In genomic region chr20:9686866-9687265, GRCh38 we compare ENCODE assay signal across 31 cellular contexts.
"Had no signal": no experiment of that assay in that cellular context is flagged by ENCODE, and none has a peak within 500 bp of the region (broad histone marks: within the 10 kb centered on the region; RNA-seq: fewer than 3 reads in every experiment).

No MANE protein-coding gene starts in this region.

- H3K27ac ChIP-seq: brain microvascular endothelial cell, Peyer's patch, WERI-Rb-1 had no signal

- H3K27ac Mint-ChIP-seq: activated CD4-positive, alpha-beta T cell treated with anti-CD3 and anti-CD28 coated beads, Interleukin-2, amount 10 ng/mL, durations not matched to agents 24 days and 14 days; activated CD8-positive, alpha-beta T cell treated with anti-CD3 and anti-CD28 coated beads for 36 hours; activated naive CD8-positive, alpha-beta T cell treated with anti-CD3 and anti-CD28 coated beads for 36 hours; activated T-cell treated with anti-CD3 and anti-CD28 coated beads, Interleukin-2, amount 50 U/mL, for 72 hours; activated T-helper 17 cell treated with anti-CD3 and anti-CD28 coated beads, Interleukin-2, amount 50 U/mL, for 72 hours had no signal

- H3K27me3 Mint-ChIP-seq: activated CD4-positive, alpha-beta T cell treated with anti-CD3 and anti-CD28 coated beads, Interleukin-2, amount 10 ng/mL, durations not matched to agents 24 days and 14 days; activated CD8-positive, alpha-beta T cell treated with anti-CD3 and anti-CD28 coated beads for 36 hours; activated naive CD8-positive, alpha-beta T cell treated with anti-CD3 and anti-CD28 coated beads for 36 hours; activated T-helper 17 cell treated with anti-CD3 and anti-CD28 coated beads, Interleukin-2, amount 50 U/mL, for 72 hours; central memory CD8-positive, alpha-beta T cell had no signal

- H3K27me3 ChIP-seq: brain microvascular endothelial cell, Peyer's patch had no signal

- ATAC-seq: activated CD8-positive, alpha-beta T cell treated with anti-CD3 and anti-CD28 coated beads for 36 hours; activated T-cell treated with anti-CD3 and anti-CD28 coated beads, Interleukin-2, amount 50 U/mL, for 72 hours; activated T-helper 17 cell treated with anti-CD3 and anti-CD28 coated beads, Interleukin-2, amount 50 U/mL, for 72 hours; PC-3 had no signal

- H3K4me3 ChIP-seq: Peyer's patch had no signal

- H3K36me3 ChIP-seq: brain microvascular endothelial cell, Peyer's patch, WERI-Rb-1 had no signal

- H3K9me3 Mint-ChIP-seq: activated CD4-positive, alpha-beta T cell treated with anti-CD3 and anti-CD28 coated beads, Interleukin-2, amount 10 ng/mL, durations not matched to agents 24 days and 14 days; activated CD8-positive, alpha-beta T cell treated with anti-CD3 and anti-CD28 coated beads for 36 hours; activated naive CD8-positive, alpha-beta T cell treated with anti-CD3 and anti-CD28 coated beads for 36 hours; activated T-helper 17 cell treated with anti-CD3 and anti-CD28 coated beads, Interleukin-2, amount 50 U/mL, for 72 hours; central memory CD8-positive, alpha-beta T cell had no signal

- H3K4me1 ChIP-seq: Peyer's patch had no signal

- H3K4me3 Mint-ChIP-seq: activated CD4-positive, alpha-beta T cell treated with anti-CD3 and anti-CD28 coated beads, Interleukin-2, amount 10 ng/mL, durations not matched to agents 24 days and 14 days; activated CD8-positive, alpha-beta T cell treated with anti-CD3 and anti-CD28 coated beads for 36 hours; activated naive CD8-positive, alpha-beta T cell treated with anti-CD3 and anti-CD28 coated beads for 36 hours; activated T-cell treated with anti-CD3 and anti-CD28 coated beads, Interleukin-2, amount 50 U/mL, for 72 hours; activated T-helper 17 cell treated with anti-CD3 and anti-CD28 coated beads, Interleukin-2, amount 50 U/mL, for 72 hours; central memory CD8-positive, alpha-beta T cell had no signal

- H3K9me3 ChIP-seq: Peyer's patch had no signal

- H3K36me3 Mint-ChIP-seq: activated naive CD8-positive, alpha-beta T cell treated with anti-CD3 and anti-CD28 coated beads for 36 hours had no signal

- DNase-seq: activated CD4-positive, alpha-beta T cell treated with anti-CD3 and anti-CD28 coated beads, Interleukin-2, amount 10 ng/mL, durations not matched to agents 24 days and 14 days; activated CD4-positive, alpha-beta T cell treated with anti-CD3 and anti-CD28 coated beads, Interleukin-2, amount 50 U/mL, for 4 hours; activated CD8-positive, alpha-beta T cell treated with anti-CD3 and anti-CD28 coated beads for 36 hours; activated effector memory CD4-positive, alpha-beta T cell treated with anti-CD3 and anti-CD28 coated beads, Interleukin-2, amount 50 U/mL, for 16 hours; activated naive CD4-positive, alpha-beta T cell; activated naive CD4-positive, alpha-beta T cell treated with anti-CD3 and anti-CD28 coated beads, Interleukin-2, amount 50 U/mL, for 16 hours; activated naive CD8-positive, alpha-beta T cell treated with anti-CD3 and anti-CD28 coated beads for 36 hours; activated T-cell treated with anti-CD3 and anti-CD28 coated beads, Interleukin-2, amount 50 U/mL, for 1 hour; activated T-cell treated with anti-CD3 and anti-CD28 coated beads, Interleukin-2, amount 50 U/mL, for 72 hours; amniotic stem cell; aorta; brain microvascular endothelial cell; Karpas-422; KBM-7; NCI-H1105; NCI-H1436; NCI-H1694; NCI-H1930; NCI-H2081 treated with DMSO at 0.1 percent for 48 hours; NCI-H345; NCI-H524 treated with DMSO at 0.1 percent for 48 hours; PC-3; Peyer's patch; RPMI8226; SW 1271; T-helper 1 cell; T-helper 2 cell; T-helper 9 cell; WERI-Rb-1 had no signal

- H3K4me1 Mint-ChIP-seq: activated CD4-positive, alpha-beta T cell treated with anti-CD3 and anti-CD28 coated beads, Interleukin-2, amount 10 ng/mL, durations not matched to agents 24 days and 14 days; activated naive CD8-positive, alpha-beta T cell treated with anti-CD3 and anti-CD28 coated beads for 36 hours; activated T-helper 17 cell treated with anti-CD3 and anti-CD28 coated beads, Interleukin-2, amount 50 U/mL, for 72 hours; central memory CD8-positive, alpha-beta T cell had no signal
